ENCODE assay signal across 8 cellular contexts in genomic region chr2:74459377-74460118, GRCh38. TPM values are rescaled to one million over a fixed set of nuclear protein-coding genes. Genes with fewer than 3 reads are reported as not detected.
DNase-seq lines count a peak whose midpoint lies in the region; ATAC-seq, FAIRE-seq and TF ChIP-seq lines count a peak whose summit lies in the region.

No MANE protein-coding gene starts in this region.

- H3K4me3 ChIP-seq in HepG2 (replicated peaks in 1 of 3; ENCODE audit: insufficient read depth in 1 of 3, low read depth in 2 of 3, low read length in 3 of 3), result peak overlapping the region; percentile 65 to 88 (median 86); a peak in 4 of 6 replicates
- no peak overlapping the region for H3K4me3 ChIP-seq in right lobe of liver
- H3K4me3 ChIP-seq in aorta (ENCODE audit: low read length in 2 of 2), result no peak overlapping the region

- H3K4me3 Mint-ChIP-seq in activated T-helper 2 cell treated with anti-CD3 and anti-CD28 coated beads, Interferon-gamma antibody, Interleukin-2, Interleukin-4, amounts not matched to agents 10 μg/mL and 5 μg/mL and 100 μg/mL, durations not matched to agents 14 hours and 24 hours and 36 hours (ENCODE audit: low read depth), result peak overlapping the region; percentile 99
- H3K4me3 Mint-ChIP-seq in immature natural killer cell, result peak overlapping the region; percentile 89 to 99 (median 94)

- intact Hi-C loops in HepG2 (cut with micrococcal nuclease; ENCODE audit: unreplicated experiment), result loop anchor here (2.0 kb wide), 2 partner anchors 13 to 69 kb away; partner anchors contain the start of genes AUP1, HTRA2 and MRPL53
- intact Hi-C loops in right lobe of liver (cut with DNase I), result no loop called here
- intact Hi-C loops in activated T-helper 2 cell treated with anti-CD3 and anti-CD28 coated beads, Interferon-gamma antibody, Interleukin-2, Interleukin-4, amounts not matched to agents 10 μg/mL and 5 μg/mL and 100 μg/mL, durations not matched to agents 14 hours and 24 hours and 36 hours (cut with micrococcal nuclease), result loop anchor here (5.0 to 10.0 kb wide), 3 partner anchors 262 to 1225 kb away; partner anchors contain the start of genes CCT7, HK2, MTHFD2 and PRADC1
- intact Hi-C loops in aorta (cut with DNase I), result no loop called here
- intact Hi-C loops in sciatic nerve (cut with DNase I), result no loop called here

- H3K4me1 ChIP-seq in HepG2 (ENCODE audit: insufficient read depth, low read length) (peaks cover 41% of the 10 kb centered on the region), right lobe of liver (peaks cover 0 to 29% (median 4%) of the 10 kb centered on the region in 4 donors), aorta (ENCODE audit: control insufficient read depth in 1 of 2, insufficient read depth in 2 of 2, low read length in 2 of 2) (peaks cover 2 to 3% of the 10 kb centered on the region in 2 donors)

- ATAC-seq in HepG2 (no peak), right lobe of liver (no peak), aorta (ENCODE audit: low FRiP score) (no peak), sciatic nerve (no peak)

- peaks cover 37% of the 10 kb centered on the region for H3K79me2 ChIP-seq in HepG2 (ENCODE audit: insufficient read depth, low read length)

- H3K4me1 Mint-ChIP-seq in activated T-helper 2 cell treated with anti-CD3 and anti-CD28 coated beads, Interferon-gamma antibody, Interleukin-2, Interleukin-4, amounts not matched to agents 10 μg/mL and 5 μg/mL and 100 μg/mL, durations not matched to agents 14 hours and 24 hours and 36 hours (ENCODE audit: low read depth), result peaks cover 34% of the 10 kb centered on the region
- H3K4me1 Mint-ChIP-seq in immature natural killer cell, result peaks cover 66 to 69% of the 10 kb centered on the region in 2 donors

- TF ChIP-seq POLR2A in HepG2 (IDR thresholded peaks at IDR 0.05; ENCODE audit: insufficient read depth in 1 of 2, low read depth in 2 of 2, low read length in 2 of 2) (no peak; a peak in 1 of 4 replicates), right lobe of liver (IDR thresholded peaks at IDR 0.05) (no peak)

- H3K27me3 ChIP-seq in HepG2 (ENCODE audit: control insufficient read depth in 1 of 2, insufficient read depth in 2 of 2, low read length in 2 of 2), result no peaks in the 10 kb centered on the region; a peak in 1 of 5 replicates
- H3K27me3 ChIP-seq in right lobe of liver, result no peaks in the 10 kb centered on the region
- no peaks in the 10 kb centered on the region for H3K27me3 ChIP-seq in aorta (ENCODE audit: control insufficient read depth in 1 of 2, insufficient read depth in 2 of 2, low read length in 1 of 2)

- H3K9me3 Mint-ChIP-seq in activated T-helper 2 cell treated with anti-CD3 and anti-CD28 coated beads, Interferon-gamma antibody, Interleukin-2, Interleukin-4, amounts not matched to agents 10 μg/mL and 5 μg/mL and 100 μg/mL, durations not matched to agents 14 hours and 24 hours and 36 hours, result no peaks in the 10 kb centered on the region
- H3K9me3 Mint-ChIP-seq in immature natural killer cell, result peaks cover 0 to 1% (median 0%) of the 10 kb centered on the region in 6 donors

- WGBS in HepG2 (ENCODE audit: low lambda C conversion rate), result 81% methylated on average over 13 of the region's 14 CpGs
- 49% methylated on average over 5 of the region's 14 CpGs for WGBS in right lobe of liver (ENCODE audit: insufficient coverage, low coverage, low lambda C conversion rate, missing lambda C conversion rate)
- WGBS in aorta, 2 donors, result 65 to 73% methylated on average over 14 of the region's 14 CpGs

- H3K9me3 ChIP-seq in HepG2 (ENCODE audit: low read length), result no peaks in the 10 kb centered on the region
- H3K9me3 ChIP-seq in right lobe of liver, result no peaks in the 10 kb centered on the region
- H3K9me3 ChIP-seq in aorta (ENCODE audit: control insufficient read depth, low read length), result no peaks in the 10 kb centered on the region

- H3K9ac ChIP-seq in HepG2 (ENCODE audit: insufficient read depth, low read depth, low read length), result no peak overlapping the region

- H3K27ac ChIP-seq in HepG2 (ENCODE audit: extremely low read length, insufficient read depth, low read length) (no peak overlapping the region), right lobe of liver (no peak overlapping the region), aorta (ENCODE audit: low read depth in 1 of 2, low read length in 2 of 2) (no peak overlapping the region)

- no peak overlapping the region for H2AFZ ChIP-seq in HepG2 (ENCODE audit: low read length)

- FAIRE-seq in HepG2 (lab: Jason Lieb, UNC), result no peak

- in situ Hi-C loops in HepG2 (cut with HindIII; ENCODE audit: extremely low pct_ligation_motif_present, low pct_unique_long_range_greater_than_20kb), result no loop called here

- H3K4me2 ChIP-seq in HepG2 (ENCODE audit: low read depth, low read length), result peak overlapping the region; percentile 98

- H4K20me1 ChIP-seq in HepG2 (ENCODE audit: insufficient read depth, low read length), result peaks cover 4% of the 10 kb centered on the region; the same call in 1 of the 2 replicates

- peaks cover 1 to 24% of the 10 kb centered on the region in 2 experiments for H3K36me3 ChIP-seq in HepG2 (replicated peaks in 1 of 2; ENCODE audit: control insufficient read depth in 1 of 2, insufficient read depth in 2 of 2, low read length in 2 of 2)
- H3K36me3 ChIP-seq in right lobe of liver, result peaks cover 0 to 11% (median 0%) of the 10 kb centered on the region in 4 donors
- no peaks in the 10 kb centered on the region for H3K36me3 ChIP-seq in aorta (ENCODE audit: control insufficient read depth in 1 of 2, insufficient read depth in 2 of 2, low read length in 1 of 2)

- peak overlapping the region; percentile 99 for H3K27ac Mint-ChIP-seq in activated T-helper 2 cell treated with anti-CD3 and anti-CD28 coated beads, Interferon-gamma antibody, Interleukin-2, Interleukin-4, amounts not matched to agents 10 μg/mL and 5 μg/mL and 100 μg/mL, durations not matched to agents 14 hours and 24 hours and 36 hours
- H3K27ac Mint-ChIP-seq in immature natural killer cell, result peak overlapping the region; percentile 87 to 100 (median 99)

- POLR2A ChIA-PET in HepG2 (lab: Yijun Ruan, JAX), result interaction anchor here (1.8 to 12.4 kb wide), 11 partner anchors 13 to 70 kb away, joined by 8 to 342 read pairs (median 24); partner anchors contain the start of genes AUP1, C2orf81, CCDC142 and HTRA2

- H3K27me3 Mint-ChIP-seq in activated T-helper 2 cell treated with anti-CD3 and anti-CD28 coated beads, Interferon-gamma antibody, Interleukin-2, Interleukin-4, amounts not matched to agents 10 μg/mL and 5 μg/mL and 100 μg/mL, durations not matched to agents 14 hours and 24 hours and 36 hours (ENCODE audit: low read depth), result no peaks in the 10 kb centered on the region
- H3K27me3 Mint-ChIP-seq in immature natural killer cell (ENCODE audit: low read depth in 3 of 3), result peaks cover 20 to 30% (median 23%) of the 10 kb centered on the region in 3 donors

- TF ChIP-seq EP300 in HepG2 (IDR thresholded peaks at IDR 0.05; ENCODE audit: low read depth in 2 of 2, low read length in 2 of 2), result no peak
- no peak for TF ChIP-seq EP300 in HepG2 (CRISPR knock-in tag; IDR thresholded peaks at IDR 0.05; ENCODE audit: borderline replicate concordance)

- peaks cover 41% of the 10 kb centered on the region for H3K36me3 Mint-ChIP-seq in activated T-helper 2 cell treated with anti-CD3 and anti-CD28 coated beads, Interferon-gamma antibody, Interleukin-2, Interleukin-4, amounts not matched to agents 10 μg/mL and 5 μg/mL and 100 μg/mL, durations not matched to agents 14 hours and 24 hours and 36 hours (ENCODE audit: low read depth)
- no peaks in the 10 kb centered on the region for H3K36me3 Mint-ChIP-seq in immature natural killer cell

- no peak for TF ChIP-seq CTCF in HepG2 (CRISPR knock-in tag; IDR thresholded peaks at IDR 0.05)
- no peak for TF ChIP-seq CTCF in right lobe of liver (IDR thresholded peaks at IDR 0.05)

- no TSS peak for BruUV-seq in HepG2 (replicated peaks; lab: Mats Ljungman, UMichigan)

- DNase-seq in HepG2 (ENCODE audit: low spot score), result no peak
- no peak for DNase-seq in right lobe of liver
- no peak for DNase-seq in activated T-helper 2 cell treated with anti-CD3 and anti-CD28 coated beads, Interferon-gamma antibody, Interleukin-2, Interleukin-4, amounts not matched to agents 10 μg/mL and 5 μg/mL and 100 μg/mL, durations not matched to agents 14 hours and 24 hours and 36 hours (ENCODE audit: low spot score)
- no peak for DNase-seq in immature natural killer cell
- peak; percentile 50 to 56 for DNase-seq in aorta
- no peak for DNase-seq in 8988T
- DNase-seq in GF-D8 (lab: John Stamatoyannopoulos, UW), result no peak
- DNase-seq in sciatic nerve (ENCODE audit: low spot score), result no peak

- CTCF ChIA-PET in HepG2 (lab: Yijun Ruan, JAX; ENCODE audit: low intra/inter-chr PET ratio, low total read pairs), result no interaction called here

- TF ChIP-seq RAD21 in HepG2 (CRISPR knock-in tag; IDR thresholded peaks at IDR 0.05), result no peak; the same call in 1 of the 2 replicates

RNA-seq across cellular contexts. Expression of gene WBP1, which starts 1.3 kb away (rescaled TPM):
- 26.5 and 38.8 TPM in 2 replicates for total RNA-seq in HepG2 (2016; rRNA removed; fragmentation: Illumina TruSeq; extraction: Trizol)
- total RNA-seq in HepG2 (2016; cell fraction: cytosol; rRNA removed; fragmentation: Illumina TruSeq; extraction: Trizol; ENCODE audit: low read depth), result 50.0 and 58.3 TPM in 2 replicates
- 27.8 and 36.5 TPM in 2 replicates for total RNA-seq in HepG2 (2016; cell fraction: insoluble cytoplasmic fraction; rRNA removed; fragmentation: Illumina TruSeq; extraction: Trizol)
- 61.3 and 76.9 TPM in 2 replicates for total RNA-seq in HepG2 (2016; cell fraction: membrane; rRNA removed; fragmentation: Illumina TruSeq; extraction: Trizol)
- 25.9 and 29.1 TPM in 2 replicates for total RNA-seq in HepG2 (2016; cell fraction: nucleus; rRNA removed; fragmentation: Illumina TruSeq; extraction: Trizol)
- polyA plus RNA-seq in HepG2 (2011; rRNA removed), result 85.7 and 107 TPM in 2 replicates
- 77.8 and 109 TPM in 2 replicates for polyA plus RNA-seq in HepG2 (2011; cell fraction: cytosol; rRNA removed)
- polyA plus RNA-seq in HepG2 (2011; cell fraction: nucleus; rRNA removed), result 406 and 434 TPM in 2 replicates
- 45.0 and 50.3 TPM in 2 replicates for polyA plus RNA-seq in HepG2 (2012)
- 82.9 and 90.6 TPM in 2 replicates for polyA plus RNA-seq in HepG2 (2016; cell fraction: cytosol; fragmentation: Illumina TruSeq; extraction: Trizol; ENCODE audit: low read depth)
- 41.4 and 46.0 TPM in 2 replicates for polyA plus RNA-seq in HepG2 (2016; cell fraction: insoluble cytoplasmic fraction; fragmentation: Illumina TruSeq; extraction: Trizol; ENCODE audit: low read depth)
- 87.2 and 99.7 TPM in 2 replicates for polyA plus RNA-seq in HepG2 (2016; cell fraction: membrane; fragmentation: Illumina TruSeq; extraction: Trizol; ENCODE audit: low read depth)
- 71.0 and 71.7 TPM in 2 replicates for polyA plus RNA-seq in HepG2 (2016; cell fraction: nucleus; fragmentation: Illumina TruSeq; extraction: Trizol; ENCODE audit: insufficient read depth, low read depth)
- 54.1 and 96.5 TPM in 2 replicates for polyA minus RNA-seq in HepG2 (2011; rRNA and poly(A)+ RNA removed; ENCODE audit: low replicate concordance)
- polyA minus RNA-seq in HepG2 (2011; cell fraction: cytosol; rRNA and poly(A)+ RNA removed), result 9.6 and 9.8 TPM in 2 replicates
- 29.4 and 41.2 TPM in 2 replicates for polyA minus RNA-seq in HepG2 (2011; cell fraction: nucleus; rRNA and poly(A)+ RNA removed)
- 10 to 100 TPM; 29.6 to 37.6 (median 32.2) TPM for total RNA-seq in right lobe of liver
- total RNA-seq in activated T-helper 2 cell treated with anti-CD3 and anti-CD28 coated beads, Interferon-gamma antibody, Interleukin-2, Interleukin-4, amounts not matched to agents 10 μg/mL and 5 μg/mL and 100 μg/mL, durations not matched to agents 14 hours and 24 hours and 36 hours, result 38.6 and 40.7 TPM in 2 replicates
- 10 to 100 TPM; 45.6 to 56.1 (median 54.0) TPM for polyA plus RNA-seq in immature natural killer cell
- 10 to 100 TPM; 38.1 to 56.5 TPM for total RNA-seq in aorta
- 100 to 1,000 TPM in 1 of 2 donors, 10 to 100 TPM in 1; 59.2 to 149 TPM for polyA plus RNA-seq in aorta
- 68.6 TPM for total RNA-seq in sciatic nerve

RNA-seq across cellular contexts. Expression of gene INO80B, which starts 4.7 kb away (rescaled TPM):
- total RNA-seq in HepG2 (2016; rRNA removed; fragmentation: Illumina TruSeq; extraction: Trizol) (10.0 and 14.5 TPM in 2 replicates), right lobe of liver (10 to 100 TPM in 5 of 6 experiments, 1 to 10 TPM in 1; 3.4 to 20.3 (median 18.8) TPM), aorta (10 to 100 TPM; 29.3 to 38.2 TPM), sciatic nerve (38.2 TPM)
- 5.0 and 7.0 TPM in 2 replicates for total RNA-seq in HepG2 (2016; cell fraction: cytosol; rRNA removed; fragmentation: Illumina TruSeq; extraction: Trizol; ENCODE audit: low read depth)
- total RNA-seq in HepG2 (2016; cell fraction: insoluble cytoplasmic fraction; rRNA removed; fragmentation: Illumina TruSeq; extraction: Trizol), result 8.7 and 16.5 TPM in 2 replicates
- 9.3 and 10.1 TPM in 2 replicates for total RNA-seq in HepG2 (2016; cell fraction: membrane; rRNA removed; fragmentation: Illumina TruSeq; extraction: Trizol)
- total RNA-seq in HepG2 (2016; cell fraction: nucleus; rRNA removed; fragmentation: Illumina TruSeq; extraction: Trizol), result 12.6 and 17.1 TPM in 2 replicates
- polyA plus RNA-seq in HepG2 (2011; rRNA removed) (6.2 and 7.9 TPM in 2 replicates), immature natural killer cell (10 to 100 TPM in 1 of 3 donors, 1 to 10 TPM in 2; 3.9 to 11.1 (median 9.3) TPM), aorta (10 to 100 TPM; 18.2 to 60.9 TPM)
- 4.5 and 4.9 TPM in 2 replicates for polyA plus RNA-seq in HepG2 (2011; cell fraction: cytosol; rRNA removed)
- polyA plus RNA-seq in HepG2 (2011; cell fraction: nucleus; rRNA removed), result 63.6 and 70.4 TPM in 2 replicates
- polyA plus RNA-seq in HepG2 (2012), result 13.1 and 14.4 TPM in 2 replicates
- polyA plus RNA-seq in HepG2 (2016; cell fraction: cytosol; fragmentation: Illumina TruSeq; extraction: Trizol; ENCODE audit: low read depth), result 4.5 and 5.4 TPM in 2 replicates
- 15.4 and 15.7 TPM in 2 replicates for polyA plus RNA-seq in HepG2 (2016; cell fraction: insoluble cytoplasmic fraction; fragmentation: Illumina TruSeq; extraction: Trizol; ENCODE audit: low read depth)
- 10.1 and 13.1 TPM in 2 replicates for polyA plus RNA-seq in HepG2 (2016; cell fraction: membrane; fragmentation: Illumina TruSeq; extraction: Trizol; ENCODE audit: low read depth)
- polyA plus RNA-seq in HepG2 (2016; cell fraction: nucleus; fragmentation: Illumina TruSeq; extraction: Trizol; ENCODE audit: insufficient read depth, low read depth), result 30.3 and 40.1 TPM in 2 replicates
- 2.5 and 7.3 TPM in 2 replicates for polyA minus RNA-seq in HepG2 (2011; rRNA and poly(A)+ RNA removed; ENCODE audit: low replicate concordance)
- 1.3 TPM in 1 of 2 replicates, not detected in the other for polyA minus RNA-seq in HepG2 (2011; cell fraction: cytosol; rRNA and poly(A)+ RNA removed)
- 14.5 and 22.5 TPM in 2 replicates for polyA minus RNA-seq in HepG2 (2011; cell fraction: nucleus; rRNA and poly(A)+ RNA removed)
- 45.2 and 48.5 TPM in 2 replicates for total RNA-seq in activated T-helper 2 cell treated with anti-CD3 and anti-CD28 coated beads, Interferon-gamma antibody, Interleukin-2, Interleukin-4, amounts not matched to agents 10 μg/mL and 5 μg/mL and 100 μg/mL, durations not matched to agents 14 hours and 24 hours and 36 hours

RNA-seq across cellular contexts. Expression of gene MOGS, which starts 5.6 kb away (rescaled TPM):
- total RNA-seq in HepG2 (2016; rRNA removed; fragmentation: Illumina TruSeq; extraction: Trizol) (30.1 and 95.2 TPM in 2 replicates), right lobe of liver (10 to 100 TPM; 41.0 to 45.2 (median 43.6) TPM), aorta (10 to 100 TPM; 33.4 to 45.1 TPM), sciatic nerve (39.5 TPM)
- total RNA-seq in HepG2 (2016; cell fraction: cytosol; rRNA removed; fragmentation: Illumina TruSeq; extraction: Trizol; ENCODE audit: low read depth), result 8.8 and 11.5 TPM in 2 replicates
- total RNA-seq in HepG2 (2016; cell fraction: insoluble cytoplasmic fraction; rRNA removed; fragmentation: Illumina TruSeq; extraction: Trizol), result 26.3 and 96.7 TPM in 2 replicates
- total RNA-seq in HepG2 (2016; cell fraction: membrane; rRNA removed; fragmentation: Illumina TruSeq; extraction: Trizol), result 21.6 and 24.7 TPM in 2 replicates
- 74.9 and 89.3 TPM in 2 replicates for total RNA-seq in HepG2 (2016; cell fraction: nucleus; rRNA removed; fragmentation: Illumina TruSeq; extraction: Trizol)
- polyA plus RNA-seq in HepG2 (2011; rRNA removed) (117 and 124 TPM in 2 replicates), immature natural killer cell (10 to 100 TPM; 45.1 to 73.5 (median 46.7) TPM), aorta (10 to 100 TPM; 13.8 to 36.2 TPM)
- polyA plus RNA-seq in HepG2 (2011; cell fraction: cytosol; rRNA removed), result 82.7 and 107 TPM in 2 replicates
- 164 and 187 TPM in 2 replicates for polyA plus RNA-seq in HepG2 (2011; cell fraction: nucleus; rRNA removed)
- 66.6 and 78.0 TPM in 2 replicates for polyA plus RNA-seq in HepG2 (2012)
- 7.9 TPM in 2 replicates for polyA plus RNA-seq in HepG2 (2016; cell fraction: cytosol; fragmentation: Illumina TruSeq; extraction: Trizol; ENCODE audit: low read depth)
- 21.4 and 26.1 TPM in 2 replicates for polyA plus RNA-seq in HepG2 (2016; cell fraction: insoluble cytoplasmic fraction; fragmentation: Illumina TruSeq; extraction: Trizol; ENCODE audit: low read depth)
- polyA plus RNA-seq in HepG2 (2016; cell fraction: membrane; fragmentation: Illumina TruSeq; extraction: Trizol; ENCODE audit: low read depth), result 12.9 and 13.0 TPM in 2 replicates
- polyA plus RNA-seq in HepG2 (2016; cell fraction: nucleus; fragmentation: Illumina TruSeq; extraction: Trizol; ENCODE audit: insufficient read depth, low read depth), result 132 and 137 TPM in 2 replicates
- 89.6 and 182 TPM in 2 replicates for polyA minus RNA-seq in HepG2 (2011; rRNA and poly(A)+ RNA removed; ENCODE audit: low replicate concordance)
- 63.1 and 75.1 TPM in 2 replicates for polyA minus RNA-seq in HepG2 (2011; cell fraction: cytosol; rRNA and poly(A)+ RNA removed)
- polyA minus RNA-seq in HepG2 (2011; cell fraction: nucleus; rRNA and poly(A)+ RNA removed), result 28.6 and 30.3 TPM in 2 replicates
- total RNA-seq in activated T-helper 2 cell treated with anti-CD3 and anti-CD28 coated beads, Interferon-gamma antibody, Interleukin-2, Interleukin-4, amounts not matched to agents 10 μg/mL and 5 μg/mL and 100 μg/mL, durations not matched to agents 14 hours and 24 hours and 36 hours, result 83.2 and 86.4 TPM in 2 replicates

RNA-seq across cellular contexts. Expression of gene MRPL53, which starts 12.9 kb away (rescaled TPM):
- total RNA-seq in HepG2 (2016; rRNA removed; fragmentation: Illumina TruSeq; extraction: Trizol), result 51.9 and 53.8 TPM in 2 replicates
- total RNA-seq in HepG2 (2016; cell fraction: cytosol; rRNA removed; fragmentation: Illumina TruSeq; extraction: Trizol; ENCODE audit: low read depth), result 42.4 and 54.6 TPM in 2 replicates
- total RNA-seq in HepG2 (2016; cell fraction: insoluble cytoplasmic fraction; rRNA removed; fragmentation: Illumina TruSeq; extraction: Trizol), result 58.8 and 59.3 TPM in 2 replicates
- total RNA-seq in HepG2 (2016; cell fraction: membrane; rRNA removed; fragmentation: Illumina TruSeq; extraction: Trizol), result 53.4 and 65.7 TPM in 2 replicates
- 30.0 and 33.7 TPM in 2 replicates for total RNA-seq in HepG2 (2016; cell fraction: nucleus; rRNA removed; fragmentation: Illumina TruSeq; extraction: Trizol)
- polyA plus RNA-seq in HepG2 (2011; rRNA removed), result 28.8 and 34.3 TPM in 2 replicates
- 30.0 and 63.3 TPM in 2 replicates for polyA plus RNA-seq in HepG2 (2011; cell fraction: cytosol; rRNA removed)
- polyA plus RNA-seq in HepG2 (2011; cell fraction: nucleus; rRNA removed), result 49.3 and 53.8 TPM in 2 replicates
- 32.0 and 44.9 TPM in 2 replicates for polyA plus RNA-seq in HepG2 (2012)
- polyA plus RNA-seq in HepG2 (2016; cell fraction: cytosol; fragmentation: Illumina TruSeq; extraction: Trizol; ENCODE audit: low read depth), result 37.9 and 43.7 TPM in 2 replicates
- 43.6 and 45.0 TPM in 2 replicates for polyA plus RNA-seq in HepG2 (2016; cell fraction: insoluble cytoplasmic fraction; fragmentation: Illumina TruSeq; extraction: Trizol; ENCODE audit: low read depth)
- polyA plus RNA-seq in HepG2 (2016; cell fraction: membrane; fragmentation: Illumina TruSeq; extraction: Trizol; ENCODE audit: low read depth), result 39.5 and 42.8 TPM in 2 replicates
- 61.4 and 66.8 TPM in 2 replicates for polyA plus RNA-seq in HepG2 (2016; cell fraction: nucleus; fragmentation: Illumina TruSeq; extraction: Trizol; ENCODE audit: insufficient read depth, low read depth)
- polyA minus RNA-seq in HepG2 (2011; rRNA and poly(A)+ RNA removed; ENCODE audit: low replicate concordance), result 38.1 and 38.8 TPM in 2 replicates
- 13.6 and 15.1 TPM in 2 replicates for polyA minus RNA-seq in HepG2 (2011; cell fraction: cytosol; rRNA and poly(A)+ RNA removed)
- 18.9 and 23.0 TPM in 2 replicates for polyA minus RNA-seq in HepG2 (2011; cell fraction: nucleus; rRNA and poly(A)+ RNA removed)
- 10 to 100 TPM; 10.7 to 51.9 (median 42.6) TPM for total RNA-seq in right lobe of liver
- 102 and 110 TPM in 2 replicates for total RNA-seq in activated T-helper 2 cell treated with anti-CD3 and anti-CD28 coated beads, Interferon-gamma antibody, Interleukin-2, Interleukin-4, amounts not matched to agents 10 μg/mL and 5 μg/mL and 100 μg/mL, durations not matched to agents 14 hours and 24 hours and 36 hours
- polyA plus RNA-seq in immature natural killer cell, result 100 to 1,000 TPM in 2 of 3 donors, 10 to 100 TPM in 1; 83.8 to 152 (median 119) TPM
- total RNA-seq in aorta, result 10 to 100 TPM; 56.6 to 63.1 TPM
- polyA plus RNA-seq in aorta, result 10 to 100 TPM; 55.1 to 55.8 TPM
- 54.4 TPM for total RNA-seq in sciatic nerve

RNA-seq across cellular contexts. Expression of gene RTKN, which starts 17.8 kb away (rescaled TPM):
- 107 and 159 TPM in 2 replicates for total RNA-seq in HepG2 (2016; rRNA removed; fragmentation: Illumina TruSeq; extraction: Trizol)
- 32.3 and 32.8 TPM in 2 replicates for total RNA-seq in HepG2 (2016; cell fraction: cytosol; rRNA removed; fragmentation: Illumina TruSeq; extraction: Trizol; ENCODE audit: low read depth)
- total RNA-seq in HepG2 (2016; cell fraction: insoluble cytoplasmic fraction; rRNA removed; fragmentation: Illumina TruSeq; extraction: Trizol), result 92.8 and 167 TPM in 2 replicates
- 71.3 and 83.2 TPM in 2 replicates for total RNA-seq in HepG2 (2016; cell fraction: membrane; rRNA removed; fragmentation: Illumina TruSeq; extraction: Trizol)
- 134 and 147 TPM in 2 replicates for total RNA-seq in HepG2 (2016; cell fraction: nucleus; rRNA removed; fragmentation: Illumina TruSeq; extraction: Trizol)
- 166 and 187 TPM in 2 replicates for polyA plus RNA-seq in HepG2 (2011; rRNA removed)
- polyA plus RNA-seq in HepG2 (2011; cell fraction: cytosol; rRNA removed), result 105 and 146 TPM in 2 replicates
- 693 and 745 TPM in 2 replicates for polyA plus RNA-seq in HepG2 (2011; cell fraction: nucleus; rRNA removed)
- polyA plus RNA-seq in HepG2 (2012), result 111 and 123 TPM in 2 replicates
- 19.8 and 20.3 TPM in 2 replicates for polyA plus RNA-seq in HepG2 (2016; cell fraction: cytosol; fragmentation: Illumina TruSeq; extraction: Trizol; ENCODE audit: low read depth)
- polyA plus RNA-seq in HepG2 (2016; cell fraction: insoluble cytoplasmic fraction; fragmentation: Illumina TruSeq; extraction: Trizol; ENCODE audit: low read depth), result 106 and 117 TPM in 2 replicates
- 48.0 and 54.9 TPM in 2 replicates for polyA plus RNA-seq in HepG2 (2016; cell fraction: membrane; fragmentation: Illumina TruSeq; extraction: Trizol; ENCODE audit: low read depth)
- 311 and 321 TPM in 2 replicates for polyA plus RNA-seq in HepG2 (2016; cell fraction: nucleus; fragmentation: Illumina TruSeq; extraction: Trizol; ENCODE audit: insufficient read depth, low read depth)
- polyA minus RNA-seq in HepG2 (2011; rRNA and poly(A)+ RNA removed; ENCODE audit: low replicate concordance), result 14.0 and 202 TPM in 2 replicates
- polyA minus RNA-seq in HepG2 (2011; cell fraction: cytosol; rRNA and poly(A)+ RNA removed), result 51.2 and 66.4 TPM in 2 replicates
- polyA minus RNA-seq in HepG2 (2011; cell fraction: nucleus; rRNA and poly(A)+ RNA removed), result 211 and 223 TPM in 2 replicates
- 100 to 1,000 TPM in 2 of 6 experiments, 10 to 100 TPM in 4; 61.5 to 103 (median 83.0) TPM for total RNA-seq in right lobe of liver
- total RNA-seq in activated T-helper 2 cell treated with anti-CD3 and anti-CD28 coated beads, Interferon-gamma antibody, Interleukin-2, Interleukin-4, amounts not matched to agents 10 μg/mL and 5 μg/mL and 100 μg/mL, durations not matched to agents 14 hours and 24 hours and 36 hours, result 2.2 and 3.9 TPM in 2 replicates
- polyA plus RNA-seq in immature natural killer cell, result 10 to 100 TPM in 1 of 3 donors, 1 to 10 TPM in 2; 5.8 to 10.8 (median 8.4) TPM
- total RNA-seq in aorta, result 10 to 100 TPM; 11.7 to 27.7 TPM
- 10 to 100 TPM; 10.3 to 19.5 TPM for polyA plus RNA-seq in aorta
- 76.0 TPM for total RNA-seq in sciatic nerve

Comparison
In these comparisons a context has a peak if more than half of its experiments do, and no peak if none do; other contexts are left out.
1. H3K4me3 ChIP-seq: peak in HepG2 (3 of 3); none in right lobe of liver (0 of 3) and aorta (0 of 2).
2. intact Hi-C loops: an anchor here in HepG2 (2.0 kb wide) and activated T-helper 2 cell treated with anti-CD3 and anti-CD28 coated beads, Interferon-gamma antibody, Interleukin-2, Interleukin-4, amounts not matched to agents 10 μg/mL and 5 μg/mL and 100 μg/mL, durations not matched to agents 14 hours and 24 hours and 36 hours (5.0 to 10.0 kb wide); none called in right lobe of liver, aorta and sciatic nerve.
3. DNase-seq: peak in aorta (2 of 2); none in HepG2 (single experiment), right lobe of liver (0 of 3), activated T-helper 2 cell treated with anti-CD3 and anti-CD28 coated beads, Interferon-gamma antibody, Interleukin-2, Interleukin-4, amounts not matched to agents 10 μg/mL and 5 μg/mL and 100 μg/mL, durations not matched to agents 14 hours and 24 hours and 36 hours (single experiment), immature natural killer cell (0 of 3), 8988T (single experiment), GF-D8 (single experiment) and sciatic nerve (single experiment).